In genomic region chr2:85852979-85853498, GRCh38 we compare ENCODE assay signal across 8 cellular contexts. TPM values are rescaled to one million over a fixed set of nuclear protein-coding genes. Genes with fewer than 3 reads are reported as not detected.
DNase-seq lines count a peak whose midpoint lies in the region; ATAC-seq and TF ChIP-seq lines count a peak whose summit lies in the region.

No MANE protein-coding gene starts in this region.

- CTCF ChIA-PET in CD4-positive, alpha-beta memory T cell (lab: Charles Lee; ENCODE audit: partially characterized antibody), result interaction anchor here (0.7 to 8.8 kb wide), 9 partner anchors 10 to 253 kb away, joined by 3 to 96 read pairs (median 9); partner anchors contain the start of genes POLR1A, PTCD3 and ST3GAL5
- CTCF ChIA-PET in activated naive CD4-positive, alpha-beta T cell treated with anti-CD3 and anti-CD28 coated beads, Interleukin-2, amount 10 ng/mL, durations not matched to agents 7 days and 5 days (lab: Charles Lee), result interaction anchor here (0.6 to 3.9 kb wide), 10 partner anchors 10 to 227 kb away, joined by 3 to 22 read pairs (median 4); partner anchors contain the start of gene ST3GAL5

- H3K9me3 ChIP-seq in CD4-positive, alpha-beta memory T cell (ENCODE audit: control insufficient read depth in 1 of 2, low read length in 2 of 2), result no peaks in the 10 kb centered on the region
- H3K9me3 ChIP-seq in mucosa of rectum (ENCODE audit: control insufficient read depth in 2 of 2, low read length in 2 of 2), result no peaks in the 10 kb centered on the region
- H3K9me3 ChIP-seq in upper lobe of left lung, result no peaks in the 10 kb centered on the region

- no peaks in the 10 kb centered on the region for H3K27me3 ChIP-seq in CD4-positive, alpha-beta memory T cell (ENCODE audit: insufficient read depth, low read length)
- no peaks in the 10 kb centered on the region for H3K27me3 ChIP-seq in mucosa of rectum (ENCODE audit: control insufficient read depth in 2 of 2, insufficient read depth in 2 of 2, low read length in 2 of 2)
- H3K27me3 ChIP-seq in upper lobe of left lung, result no peaks in the 10 kb centered on the region

- peak in 1 of 4 donors; percentile 6 for TF ChIP-seq POLR2A in upper lobe of left lung (IDR thresholded peaks at IDR 0.05)

- peak overlapping the region; percentile 82 to 92 (median 86) for H3K4me3 Mint-ChIP-seq in CD4-positive, alpha-beta memory T cell
- H3K4me3 Mint-ChIP-seq in activated naive CD4-positive, alpha-beta T cell treated with anti-CD3 and anti-CD28 coated beads, Interleukin-2, amount 10 ng/mL, durations not matched to agents 7 days and 5 days, result peak overlapping the region; percentile 80

- POLR2A ChIA-PET in CD4-positive, alpha-beta memory T cell (lab: Charles Lee; ENCODE audit: partially characterized antibody), result interaction anchor here (0.9 to 6.9 kb wide), 20 partner anchors 8 to 588 kb away, joined by 3 to 140 read pairs (median 8); partner anchors contain the start of genes KDM3A, POLR1A, PTCD3 and ST3GAL5

- peak overlapping the region; percentile 34 to 48 for H3K4me3 ChIP-seq in CD4-positive, alpha-beta memory T cell (ENCODE audit: low read length in 2 of 2)
- H3K4me3 ChIP-seq in mucosa of rectum (ENCODE audit: low read length in 2 of 2), result peak overlapping the region in 1 of 2 donors; percentile 48
- H3K4me3 ChIP-seq in upper lobe of left lung, result no peak overlapping the region

- no peak for TF ChIP-seq CTCF in upper lobe of left lung (IDR thresholded peaks at IDR 0.05)

- peaks cover 81% of the 10 kb centered on the region for H3K4me1 ChIP-seq in CD4-positive, alpha-beta memory T cell (ENCODE audit: insufficient read depth, low read length)
- H3K4me1 ChIP-seq in mucosa of rectum (ENCODE audit: control insufficient read depth in 2 of 2, insufficient read depth in 2 of 2, low read length in 2 of 2), result peaks cover 0 to 9% of the 10 kb centered on the region in 2 donors
- H3K4me1 ChIP-seq in upper lobe of left lung, result peaks cover 0 to 11% (median 9%) of the 10 kb centered on the region in 4 donors

- DNase-seq in CD4-positive, alpha-beta memory T cell, result peak; percentile 73 to 88 (median 74)
- DNase-seq in NOMO-1 treated with DMSO at 0.1 percent for 48 hours (lab: John Stamatoyannopoulos, UW; ENCODE audit: unreplicated experiment) (peak; percentile 34), upper lobe of left lung (peak in 1 of 2 donors; percentile 54), NCI-H524 (lab: John Stamatoyannopoulos, UW) (no peak), iPS-NIHi11 (ENCODE audit: low spot score) (no peak)
- DNase-seq in activated naive CD4-positive, alpha-beta T cell treated with anti-CD3 and anti-CD28 coated beads, Interleukin-2, amount 10 ng/mL, durations not matched to agents 7 days and 5 days, result peak; percentile 77

- 75 to 82% methylated on average over 11 of the region's 11 CpGs for WGBS in upper lobe of left lung, 2 donors

- no peak overlapping the region for H3K9ac ChIP-seq in mucosa of rectum (ENCODE audit: low read depth in 1 of 2, low read length in 2 of 2)

- peaks cover 0 to 2% (median 0%) of the 10 kb centered on the region in 8 donors for H3K9me3 Mint-ChIP-seq in CD4-positive, alpha-beta memory T cell
- H3K9me3 Mint-ChIP-seq in activated naive CD4-positive, alpha-beta T cell treated with anti-CD3 and anti-CD28 coated beads, Interleukin-2, amount 10 ng/mL, durations not matched to agents 7 days and 5 days, result peaks cover 18% of the 10 kb centered on the region

- intact Hi-C loops in CD4-positive, alpha-beta memory T cell (cut with micrococcal nuclease), result loop anchor here (1.0 kb wide), 4 partner anchors 8 to 185 kb away; no protein-coding TSS in a partner anchor

- H3K4me1 Mint-ChIP-seq in CD4-positive, alpha-beta memory T cell, result peaks cover 67 to 87% (median 76%) of the 10 kb centered on the region in 4 donors
- peaks cover 74% of the 10 kb centered on the region for H3K4me1 Mint-ChIP-seq in activated naive CD4-positive, alpha-beta T cell treated with anti-CD3 and anti-CD28 coated beads, Interleukin-2, amount 10 ng/mL, durations not matched to agents 7 days and 5 days

- ATAC-seq in GM21619 (IDR thresholded peaks at IDR 0.05; ENCODE audit: unreplicated experiment), result peak; percentile 74
- peak; percentile 15 to 72 for ATAC-seq in upper lobe of left lung (ENCODE audit: low FRiP score in 2 of 2)

- H3K36me3 Mint-ChIP-seq in CD4-positive, alpha-beta memory T cell, result peaks cover 33 to 39% of the 10 kb centered on the region in 2 donors
- H3K36me3 Mint-ChIP-seq in activated naive CD4-positive, alpha-beta T cell treated with anti-CD3 and anti-CD28 coated beads, Interleukin-2, amount 10 ng/mL, durations not matched to agents 7 days and 5 days, result peaks cover 77% of the 10 kb centered on the region

- no peak for TF ChIP-seq EP300 in upper lobe of left lung (IDR thresholded peaks at IDR 0.05)

- peak overlapping the region; percentile 84 for H3K27ac ChIP-seq in CD4-positive, alpha-beta memory T cell (ENCODE audit: low read depth, low read length)
- H3K27ac ChIP-seq in mucosa of rectum (ENCODE audit: low read depth in 2 of 2, low read length in 2 of 2) (peak overlapping the region; percentile 71 to 84), upper lobe of left lung (peak overlapping the region; percentile 61 to 77 (median 63))

- H3K27me3 Mint-ChIP-seq in CD4-positive, alpha-beta memory T cell, result no peaks in the 10 kb centered on the region
- no peaks in the 10 kb centered on the region for H3K27me3 Mint-ChIP-seq in activated naive CD4-positive, alpha-beta T cell treated with anti-CD3 and anti-CD28 coated beads, Interleukin-2, amount 10 ng/mL, durations not matched to agents 7 days and 5 days

- no peaks in the 10 kb centered on the region for H3K36me3 ChIP-seq in CD4-positive, alpha-beta memory T cell (ENCODE audit: insufficient read depth, low read length)
- H3K36me3 ChIP-seq in mucosa of rectum (ENCODE audit: control insufficient read depth in 2 of 2, insufficient read depth in 2 of 2, low read length in 2 of 2) (no peaks in the 10 kb centered on the region), upper lobe of left lung (peaks cover 0 to 32% (median 5%) of the 10 kb centered on the region in 4 donors)

- peak overlapping the region; percentile 98 to 100 (median 100) for H3K27ac Mint-ChIP-seq in CD4-positive, alpha-beta memory T cell
- H3K27ac Mint-ChIP-seq in activated naive CD4-positive, alpha-beta T cell treated with anti-CD3 and anti-CD28 coated beads, Interleukin-2, amount 10 ng/mL, durations not matched to agents 7 days and 5 days, result peak overlapping the region; percentile 100

RNA-seq across cellular contexts. Expression of gene ST3GAL5, which starts 35.8 kb away (rescaled TPM):
- 10 to 100 TPM; 37.1 to 41.7 TPM for total RNA-seq in CD4-positive, alpha-beta memory T cell
- polyA plus RNA-seq in CD4-positive, alpha-beta memory T cell, result 10 to 100 TPM in 1 of 2 donors, 1 to 10 TPM in 1; 8.0 to 13.3 TPM
- 100 to 1,000 TPM in 2 of 6 donors, 10 to 100 TPM in 4; 54.5 to 162 (median 83.8) TPM for total RNA-seq in upper lobe of left lung

Comparison
In these comparisons a context has a peak if more than half of its experiments do, and no peak if none do; other contexts are left out.
1. DNase-seq: peak in CD4-positive, alpha-beta memory T cell (5 of 5), NOMO-1 treated with DMSO at 0.1 percent for 48 hours (single experiment) and activated naive CD4-positive, alpha-beta T cell treated with anti-CD3 and anti-CD28 coated beads, Interleukin-2, amount 10 ng/mL, durations not matched to agents 7 days and 5 days (single experiment); none in NCI-H524 (0 of 2) and iPS-NIHi11 (single experiment).
2. H3K4me3 ChIP-seq: peak in CD4-positive, alpha-beta memory T cell (2 of 2); none in upper lobe of left lung (0 of 4).
3. Peak in every context shown above with its lines, with median percentiles within 50 percentile points of each other: H3K27ac ChIP-seq.